ENCODE assay signal across 19 cellular contexts in genomic region chr2:83069724-83070123, GRCh38.
DNase-seq lines count a peak whose midpoint lies in the region; ATAC-seq and TF ChIP-seq lines count a peak whose summit lies in the region.
"Had no signal": no experiment of that assay in that cellular context is flagged by ENCODE, and none has a peak within 500 bp of the region (broad histone marks: within the 10 kb centered on the region; RNA-seq: fewer than 3 reads in every experiment).

No MANE protein-coding gene starts in this region.

- intact Hi-C loops in CD14-positive monocyte (cut with micrococcal nuclease) = no loop called here
- intact Hi-C loops in lower lobe of right lung (cut with DNase I) = no loop called here

- no peak overlapping the region for H3K27ac Mint-ChIP-seq in glutamatergic neuron (ENCODE audit: unreplicated experiment)
- no peak overlapping the region for H3K27ac Mint-ChIP-seq in CD14-positive monocyte
- H3K27ac Mint-ChIP-seq: brain, progenitor cell of endocrine pancreas had no signal

- H3K4me1 ChIP-seq in smooth muscle cell (ENCODE audit: low read depth) (no peaks in the 10 kb centered on the region), lower lobe of right lung (no peaks in the 10 kb centered on the region)

- H3K4me3 ChIP-seq in choroid plexus epithelial cell (ENCODE audit: low read depth, low read length) (no peak overlapping the region), smooth muscle cell (no peak overlapping the region), lower lobe of right lung (no peak overlapping the region)

- H3K4me3 Mint-ChIP-seq in glutamatergic neuron (ENCODE audit: unreplicated experiment) = no peak overlapping the region
- H3K4me3 Mint-ChIP-seq in CD14-positive monocyte = no peak overlapping the region
- H3K4me3 Mint-ChIP-seq: brain had no signal

- no peaks in the 10 kb centered on the region for H3K9me3 ChIP-seq in smooth muscle cell (replicated peaks; ENCODE audit: low read depth)
- no peaks in the 10 kb centered on the region for H3K9me3 ChIP-seq in lower lobe of right lung

- no peak overlapping the region for H3K27ac ChIP-seq in smooth muscle cell (ENCODE audit: low read depth)
- H3K27ac ChIP-seq in lower lobe of right lung = no peak overlapping the region

- H3K36me3 ChIP-seq in smooth muscle cell (ENCODE audit: low read depth) = no peaks in the 10 kb centered on the region
- no peaks in the 10 kb centered on the region for H3K36me3 ChIP-seq in lower lobe of right lung

- H3K79me2 ChIP-seq in smooth muscle cell (ENCODE audit: low read depth) = no peaks in the 10 kb centered on the region

- peak overlapping the region; percentile 1 for H3K4me2 ChIP-seq in smooth muscle cell

- TF ChIP-seq CTCF in choroid plexus epithelial cell (conservative IDR thresholded peaks at IDR 0.05; ENCODE audit: low read depth, low read length) (no peak), smooth muscle cell (IDR thresholded peaks at IDR 0.05; ENCODE audit: borderline replicate concordance, insufficient read depth, poor library complexity, severe bottlenecking) (no peak), glutamatergic neuron (IDR thresholded peaks at IDR 0.05; ENCODE audit: partially characterized antibody, unreplicated experiment) (no peak), CD14-positive monocyte (IDR thresholded peaks at IDR 0.05) (no peak), lower lobe of right lung (IDR thresholded peaks at IDR 0.05) (no peak)

- H3K9me3 Mint-ChIP-seq in glutamatergic neuron (ENCODE audit: unreplicated experiment) (no peaks in the 10 kb centered on the region), CD14-positive monocyte (peaks cover 0 to 5% (median 2%) of the 10 kb centered on the region in 7 donors)

- H3F3A ChIP-seq in smooth muscle cell (ENCODE audit: low read depth) = no peaks in the 10 kb centered on the region

- ATAC-seq in lower lobe of right lung = no peak

- H3K36me3 Mint-ChIP-seq in glutamatergic neuron (ENCODE audit: unreplicated experiment) = no peaks in the 10 kb centered on the region
- H3K36me3 Mint-ChIP-seq in CD14-positive monocyte = no peaks in the 10 kb centered on the region
- H3K36me3 Mint-ChIP-seq: brain had no signal

- H3K27me3 ChIP-seq in smooth muscle cell (ENCODE audit: low read depth) (no peaks in the 10 kb centered on the region), lower lobe of right lung (ENCODE audit: low read depth) (no peaks in the 10 kb centered on the region)

- peaks cover 7% of the 10 kb centered on the region for H3K4me1 Mint-ChIP-seq in glutamatergic neuron (ENCODE audit: low read depth, unreplicated experiment)
- H3K4me1 Mint-ChIP-seq in CD14-positive monocyte = no peaks in the 10 kb centered on the region

- no peak overlapping the region for H2AFZ ChIP-seq in smooth muscle cell (ENCODE audit: low read depth)

- peak; percentile 3 for DNase-seq in NCI-H82 (lab: John Stamatoyannopoulos, UW)
- no peak for DNase-seq in NCI-H82 treated with DMSO at 0.1 percent for 48 hours (lab: John Stamatoyannopoulos, UW; ENCODE audit: unreplicated experiment)
- DNase-seq in RPMI7951 (ENCODE audit: low read depth) = peak; percentile 51
- peak; percentile 88 for DNase-seq in choroid plexus epithelial cell (ENCODE audit: low read depth)
- no peak for DNase-seq in smooth muscle cell (lab: John Stamatoyannopoulos, UW; ENCODE audit: unreplicated experiment)
- DNase-seq in glutamatergic neuron = no peak
- no peak for DNase-seq in CD14-positive monocyte (ENCODE audit: low spot score)
- no peak for DNase-seq in lower lobe of right lung
- DNase-seq: ACHN; activated CD4-positive, alpha-beta T cell treated with anti-CD3 and anti-CD28 coated beads, Interleukin-2, amount 50 U/mL, for 4 hours; COR-L47; effector memory CD4-positive, alpha-beta T cell; Karpas-422; kidney; NCI-H1930; stimulated activated CD4-positive, alpha-beta T cell treated with anti-CD3 and anti-CD28 coated beads, Interleukin-1b, Interleukin-23, amount 100 ng/mL, for 48 hours; trophoblast cell had no signal

- H3K9ac ChIP-seq in smooth muscle cell (ENCODE audit: low read depth) = no peak overlapping the region

- H4K20me1 ChIP-seq in smooth muscle cell (ENCODE audit: low read depth) = no peaks in the 10 kb centered on the region

- H3K27me3 Mint-ChIP-seq in glutamatergic neuron (ENCODE audit: unreplicated experiment) (peaks cover 2% of the 10 kb centered on the region), CD14-positive monocyte (ENCODE audit: low read depth in 3 of 3) (no peaks in the 10 kb centered on the region)
- H3K27me3 Mint-ChIP-seq: brain, progenitor cell of endocrine pancreas had no signal

Comparison
In these comparisons a context has a peak if more than half of its experiments do, and no peak if none do; other contexts are left out.
1. DNase-seq: peak in NCI-H82 (single experiment), RPMI7951 (single experiment) and choroid plexus epithelial cell (single experiment); none in NCI-H82 treated with DMSO at 0.1 percent for 48 hours (single experiment), smooth muscle cell (single experiment), glutamatergic neuron (single experiment), CD14-positive monocyte (single experiment) and lower lobe of right lung (single experiment).